Comparison of ENCODE assay signal across 28 cellular contexts in genomic region chr12:58249610-58250009, GRCh38.
DNase-seq lines count a peak whose midpoint lies in the region; ATAC-seq and TF ChIP-seq lines count a peak whose summit lies in the region.
"Had no signal": no experiment of that assay in that cellular context is flagged by ENCODE, and none has a peak within 500 bp of the region (broad histone marks: within the 10 kb centered on the region; RNA-seq: fewer than 3 reads in every experiment).

No MANE protein-coding gene starts in this region.

- no peak overlapping the region for H3K27ac ChIP-seq in endodermal cell (ENCODE audit: low read depth, low read length)
- no peak overlapping the region for H3K27ac ChIP-seq in mesendoderm (ENCODE audit: low read depth, low read length)
- no peak overlapping the region for H3K27ac ChIP-seq in CD4-positive, alpha-beta memory T cell (ENCODE audit: low read depth, low read length)
- no peak overlapping the region for H3K27ac ChIP-seq in esophagus muscularis mucosa (replicated peaks in 1 of 4)
- H3K27ac ChIP-seq: C4-2B, ovary, right lobe of liver, SJSA1, stomach, tibial nerve had no signal

- H3K27me3 Mint-ChIP-seq in endodermal cell (ENCODE audit: insufficient read depth) (no peaks in the 10 kb centered on the region), T-helper 17 cell (peaks cover 26% of the 10 kb centered on the region)
- H3K27me3 Mint-ChIP-seq in CD4-positive, alpha-beta memory T cell: peaks cover 3 to 5% of the 10 kb centered on the region in 2 donors
- H3K27me3 Mint-ChIP-seq: activated CD4-positive, alpha-beta memory T cell treated with anti-CD3 and anti-CD28 coated beads, Interleukin-2, amount 10 ng/mL, durations not matched to agents 7 days and 5 days had no signal

- H3K9me3 Mint-ChIP-seq in endodermal cell: no peaks in the 10 kb centered on the region
- H3K9me3 Mint-ChIP-seq in CD4-positive, alpha-beta memory T cell: peaks cover 0 to 2% (median 0%) of the 10 kb centered on the region in 8 donors
- H3K9me3 Mint-ChIP-seq: activated CD4-positive, alpha-beta memory T cell treated with anti-CD3 and anti-CD28 coated beads, Interleukin-2, amount 10 ng/mL, durations not matched to agents 7 days and 5 days; GM23338; mesothelial cell of epicardium had no signal

- H3K4me2 ChIP-seq in mesendoderm (ENCODE audit: low read length): no peak overlapping the region
- H3K4me2 ChIP-seq: GM23338 had no signal

- H3K27me3 ChIP-seq in endodermal cell (ENCODE audit: control insufficient read depth, insufficient read depth, low read length, poor library complexity, severe bottlenecking): no peaks in the 10 kb centered on the region
- no peaks in the 10 kb centered on the region for H3K27me3 ChIP-seq in mesendoderm (ENCODE audit: insufficient read depth, low read length, poor library complexity)
- H3K27me3 ChIP-seq in CD4-positive, alpha-beta memory T cell (ENCODE audit: insufficient read depth, low read length): peaks cover 3% of the 10 kb centered on the region
- no peaks in the 10 kb centered on the region for H3K27me3 ChIP-seq in esophagus muscularis mucosa
- H3K27me3 ChIP-seq: ovary, right lobe of liver, SJSA1, stomach, tibial nerve had no signal

- no peak overlapping the region for H3K4ac ChIP-seq in mesendoderm (ENCODE audit: low read depth, low read length)

- H3K4me1 Mint-ChIP-seq in endodermal cell (peaks cover 8% of the 10 kb centered on the region), T-helper 17 cell (peaks cover 2% of the 10 kb centered on the region)
- H3K4me1 Mint-ChIP-seq in CD4-positive, alpha-beta memory T cell: no peaks in the 10 kb centered on the region
- H3K4me1 Mint-ChIP-seq: activated CD4-positive, alpha-beta memory T cell treated with anti-CD3 and anti-CD28 coated beads, Interleukin-2, amount 10 ng/mL, durations not matched to agents 7 days and 5 days; GM23338; mesothelial cell of epicardium; naive thymus-derived CD8-positive, alpha-beta T cell had no signal

- CTCF ChIA-PET in CD4-positive, alpha-beta memory T cell (lab: Charles Lee; ENCODE audit: partially characterized antibody): no interaction called here

- H3K9me3 ChIP-seq in endodermal cell (ENCODE audit: control insufficient read depth, low read length): no peaks in the 10 kb centered on the region
- no peaks in the 10 kb centered on the region for H3K9me3 ChIP-seq in T-helper 17 cell (ENCODE audit: control insufficient read depth, low read length, poor library complexity, severe bottlenecking)
- no peaks in the 10 kb centered on the region for H3K9me3 ChIP-seq in CD4-positive, alpha-beta memory T cell (ENCODE audit: control insufficient read depth in 1 of 2, low read length in 2 of 2)
- H3K9me3 ChIP-seq in esophagus muscularis mucosa: no peaks in the 10 kb centered on the region
- H3K9me3 ChIP-seq: ovary, right lobe of liver, SJSA1, tibial nerve had no signal

- POLR2A ChIA-PET in CD4-positive, alpha-beta memory T cell (lab: Charles Lee; ENCODE audit: partially characterized antibody): no interaction called here

- TF ChIP-seq CTCF in endodermal cell (conservative IDR thresholded peaks at IDR 0.05) (no peak), esophagus muscularis mucosa (IDR thresholded peaks at IDR 0.05) (no peak)

- DNase-seq in EH (ENCODE audit: low read depth) (peak; percentile 1), LHCN-M2 (ENCODE audit: low read depth) (peak; percentile 4), endodermal cell (peak; percentile 66), mesendoderm (peak; percentile 70), T-helper 17 cell (no peak), esophagus muscularis mucosa (ENCODE audit: extremely low spot score) (no peak)
- DNase-seq in CD4-positive, alpha-beta memory T cell: no peak
- DNase-seq: activated CD4-positive, alpha-beta memory T cell treated with anti-CD3 and anti-CD28 coated beads, Interleukin-2, amount 10 ng/mL, durations not matched to agents 7 days and 5 days; activated CD4-positive, CD25-positive, alpha-beta regulatory T cell treated with anti-CD3 and anti-CD28 coated beads, Interleukin-2, amount 50 U/mL, for 72 hours; activated effector memory CD4-positive, alpha-beta T cell treated with Interleukin-2 at 50 U/mL for 16 hours; glutamatergic neuron; KG1; left colon; naive thymus-derived CD8-positive, alpha-beta T cell; NCI-H1694; NCI-H2171 treated with DMSO at 0.1 percent for 48 hours; NCI-H524 treated with DMSO at 0.1 percent for 48 hours; ovary; right lobe of liver; stomach; T-helper 1 cell had no signal

- ATAC-seq in T-helper 17 cell: no peak
- ATAC-seq in HG02852 (IDR thresholded peaks at IDR 0.05; ENCODE audit: unreplicated experiment): no peak
- ATAC-seq: GM23338; left colon; naive thymus-derived CD8-positive, alpha-beta T cell; Panc1; right lobe of liver had no signal

- H4K5ac ChIP-seq in mesendoderm (ENCODE audit: low read length): no peak overlapping the region

- no peak overlapping the region for H4K8ac ChIP-seq in mesendoderm (ENCODE audit: low read depth, low read length)

- H3K4me1 ChIP-seq in endodermal cell (ENCODE audit: control insufficient read depth, insufficient read depth, low read length) (peaks cover 3% of the 10 kb centered on the region), mesendoderm (ENCODE audit: control insufficient read depth, low read depth, low read length) (no peaks in the 10 kb centered on the region), esophagus muscularis mucosa (peaks cover 0 to 10% (median 7%) of the 10 kb centered on the region in 4 donors)
- no peaks in the 10 kb centered on the region for H3K4me1 ChIP-seq in CD4-positive, alpha-beta memory T cell (ENCODE audit: insufficient read depth, low read length)
- H3K4me1 ChIP-seq: right lobe of liver, SJSA1, stomach had no signal

- intact Hi-C loops in CD4-positive, alpha-beta memory T cell (cut with micrococcal nuclease): no loop called here
- intact Hi-C loops in esophagus muscularis mucosa (cut with DNase I): no loop called here

- H3K79me2 ChIP-seq in mesendoderm (ENCODE audit: control insufficient read depth, insufficient read depth, low read length): no peaks in the 10 kb centered on the region

- 75 to 82% methylated on average over 2 of the region's 2 CpGs for WGBS in endodermal cell (ENCODE audit: insufficient coverage in 1 of 2, insufficient read length in 1 of 2), 2 experiments
- WGBS in mesendoderm (ENCODE audit: extremely low coverage, insufficient coverage, low lambda C conversion rate): no CpG with 5 or more reads among the region's 2 CpGs
- WGBS in esophagus muscularis mucosa: 28% methylated on average over 2 of the region's 2 CpGs

- no peak overlapping the region for H3K9ac ChIP-seq in endodermal cell (ENCODE audit: extremely low read depth, low read length, poor library complexity, severe bottlenecking)
- no peak overlapping the region for H3K9ac ChIP-seq in mesendoderm (ENCODE audit: low read length)

- H3K18ac ChIP-seq in mesendoderm (ENCODE audit: low read length): no peak overlapping the region

- H2BK5ac ChIP-seq in mesendoderm (ENCODE audit: low read length): no peak overlapping the region

- no peaks in the 10 kb centered on the region for H3K36me3 Mint-ChIP-seq in endodermal cell (ENCODE audit: low read depth)
- H3K36me3 Mint-ChIP-seq in T-helper 17 cell (ENCODE audit: low read depth): no peaks in the 10 kb centered on the region
- H3K36me3 Mint-ChIP-seq in CD4-positive, alpha-beta memory T cell: no peaks in the 10 kb centered on the region
- H3K36me3 Mint-ChIP-seq: mesothelial cell of epicardium; naive thymus-derived CD8-positive, alpha-beta T cell had no signal

- H3K4me3 Mint-ChIP-seq in endodermal cell (no peak overlapping the region), T-helper 17 cell (no peak overlapping the region)
- no peak overlapping the region for H3K4me3 Mint-ChIP-seq in CD4-positive, alpha-beta memory T cell
- H3K4me3 Mint-ChIP-seq: activated CD4-positive, alpha-beta memory T cell treated with anti-CD3 and anti-CD28 coated beads, Interleukin-2, amount 10 ng/mL, durations not matched to agents 7 days and 5 days; GM23338; mesothelial cell of epicardium; naive thymus-derived CD8-positive, alpha-beta T cell had no signal

- H2BK120ac ChIP-seq in mesendoderm (ENCODE audit: low read depth, low read length): no peak overlapping the region

- H3K36me3 ChIP-seq in endodermal cell (ENCODE audit: control insufficient read depth, insufficient read depth, low read length) (no peaks in the 10 kb centered on the region), mesendoderm (ENCODE audit: control insufficient read depth, insufficient read depth, low read length) (no peaks in the 10 kb centered on the region), esophagus muscularis mucosa (no peaks in the 10 kb centered on the region)
- no peaks in the 10 kb centered on the region for H3K36me3 ChIP-seq in CD4-positive, alpha-beta memory T cell (ENCODE audit: insufficient read depth, low read length)
- H3K36me3 ChIP-seq: ovary, right lobe of liver, SJSA1, stomach, tibial nerve had no signal

- TF ChIP-seq POLR2A in esophagus muscularis mucosa (IDR thresholded peaks at IDR 0.05; ENCODE audit: low read depth): no peak

- H2BK15ac ChIP-seq in mesendoderm (replicated peaks; ENCODE audit: low read depth): no peak overlapping the region

- H3K23ac ChIP-seq in mesendoderm (ENCODE audit: low read length): no peak overlapping the region

- no peak overlapping the region for H3K56ac ChIP-seq in mesendoderm (ENCODE audit: low read length)

- no peak overlapping the region for H2AK5ac ChIP-seq in mesendoderm (ENCODE audit: low read length)

- H3K27ac Mint-ChIP-seq in endodermal cell: no peak overlapping the region
- no peak overlapping the region for H3K27ac Mint-ChIP-seq in T-helper 17 cell
- H3K27ac Mint-ChIP-seq in CD4-positive, alpha-beta memory T cell: no peak overlapping the region
- H3K27ac Mint-ChIP-seq: activated CD4-positive, alpha-beta memory T cell treated with anti-CD3 and anti-CD28 coated beads, Interleukin-2, amount 10 ng/mL, durations not matched to agents 7 days and 5 days; GM23338; mesothelial cell of epicardium; naive thymus-derived CD8-positive, alpha-beta T cell had no signal

- H3K4me3 ChIP-seq in endodermal cell (ENCODE audit: low read length) (no peak overlapping the region), mesendoderm (ENCODE audit: low read length) (no peak overlapping the region), esophagus muscularis mucosa (no peak overlapping the region)
- H3K4me3 ChIP-seq in CD4-positive, alpha-beta memory T cell (ENCODE audit: low read length in 2 of 2): no peak overlapping the region
- H3K4me3 ChIP-seq: GM23338, ovary, right lobe of liver, SJSA1, stomach, tibial nerve had no signal

- H3K79me1 ChIP-seq in mesendoderm (ENCODE audit: low read length): no peaks in the 10 kb centered on the region

- TF ChIP-seq EP300 in esophagus muscularis mucosa (IDR thresholded peaks at IDR 0.05): no peak

Comparison
In these comparisons a context has a peak if more than half of its experiments do, and no peak if none do; other contexts are left out.
1. DNase-seq: peak in EH (single experiment), LHCN-M2 (single experiment), endodermal cell (single experiment) and mesendoderm (single experiment); none in T-helper 17 cell (0 of 3), CD4-positive, alpha-beta memory T cell (0 of 5) and esophagus muscularis mucosa (single experiment).